In the genomic region with DNA sequence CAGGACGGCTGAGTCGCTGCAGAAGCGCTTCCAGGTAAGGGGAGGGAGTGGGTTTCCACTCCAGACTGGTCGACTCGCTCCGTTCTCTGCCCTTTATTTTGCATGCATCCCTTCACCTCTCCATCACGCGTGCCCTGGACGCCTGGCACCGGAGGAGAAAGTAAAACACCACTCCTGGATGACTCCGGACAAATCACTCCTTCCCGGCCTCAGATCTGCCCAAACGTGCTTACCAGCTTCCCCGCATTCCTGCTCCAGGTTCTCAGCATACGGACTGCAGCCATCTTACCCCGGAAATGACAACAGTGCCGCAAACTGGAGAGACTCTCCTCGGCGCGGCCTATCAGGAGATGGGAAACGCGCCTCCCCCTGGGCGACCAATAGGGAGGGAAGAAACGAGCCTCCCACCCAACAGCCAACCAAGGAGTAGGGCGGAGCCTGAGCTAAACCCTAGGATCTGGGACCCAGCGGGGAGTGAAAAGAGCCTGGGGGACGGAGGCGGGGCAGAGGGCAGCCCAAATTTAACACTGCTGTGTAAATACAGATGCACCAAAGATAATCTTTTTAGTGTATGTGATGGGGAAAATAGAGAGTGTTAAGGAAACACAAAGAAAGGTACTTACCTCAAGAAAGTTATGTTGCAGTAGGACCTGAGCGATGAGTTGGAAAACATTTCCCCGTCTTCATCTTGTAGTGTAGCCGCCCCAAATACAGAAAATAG, we compare ENCODE assay signal across 1 cellular context.
A peak's percentile ranks its signal among the peaks of the same experiment; 100 is the strongest.
TF ChIP-seq lines count a peak whose summit lies in the region.

A gene (minus strand): TSS at position 298 of the 721 bp plus-strand sequence. CDS start 14 bp downstream, at position 284.

TF ChIP-seq in K562, 482 proteins besides CTCF, POLR2A, EP300 and RAD21 (continued from another document and continues in another):
- no peak for TF ChIP-seq HMG20A (CRISPR knock-in tag; conservative IDR thresholded peaks at IDR 0.05)
- TF ChIP-seq, protein P1, sequence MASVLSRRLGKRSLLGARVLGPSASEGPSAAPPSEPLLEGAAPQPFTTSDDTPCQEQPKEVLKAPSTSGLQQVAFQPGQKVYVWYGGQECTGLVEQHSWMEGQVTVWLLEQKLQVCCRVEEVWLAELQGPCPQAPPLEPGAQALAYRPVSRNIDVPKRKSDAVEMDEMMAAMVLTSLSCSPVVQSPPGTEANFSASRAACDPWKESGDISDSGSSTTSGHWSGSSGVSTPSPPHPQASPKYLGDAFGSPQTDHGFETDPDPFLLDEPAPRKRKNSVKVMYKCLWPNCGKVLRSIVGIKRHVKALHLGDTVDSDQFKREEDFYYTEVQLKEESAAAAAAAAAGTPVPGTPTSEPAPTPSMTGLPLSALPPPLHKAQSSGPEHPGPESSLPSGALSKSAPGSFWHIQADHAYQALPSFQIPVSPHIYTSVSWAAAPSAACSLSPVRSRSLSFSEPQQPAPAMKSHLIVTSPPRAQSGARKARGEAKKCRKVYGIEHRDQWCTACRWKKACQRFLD (CRISPR knock-in tag; IDR thresholded peaks at IDR 0.05), result no peak
- peak; percentile 55; the same call in 1 of the 2 replicates for TF ChIP-seq CXXC5 (CRISPR knock-in tag; IDR thresholded peaks at IDR 0.05)
- TF ChIP-seq ZSCAN32 (CRISPR knock-in tag; IDR thresholded peaks at IDR 0.05), result no peak
- TF ChIP-seq, protein P2, sequence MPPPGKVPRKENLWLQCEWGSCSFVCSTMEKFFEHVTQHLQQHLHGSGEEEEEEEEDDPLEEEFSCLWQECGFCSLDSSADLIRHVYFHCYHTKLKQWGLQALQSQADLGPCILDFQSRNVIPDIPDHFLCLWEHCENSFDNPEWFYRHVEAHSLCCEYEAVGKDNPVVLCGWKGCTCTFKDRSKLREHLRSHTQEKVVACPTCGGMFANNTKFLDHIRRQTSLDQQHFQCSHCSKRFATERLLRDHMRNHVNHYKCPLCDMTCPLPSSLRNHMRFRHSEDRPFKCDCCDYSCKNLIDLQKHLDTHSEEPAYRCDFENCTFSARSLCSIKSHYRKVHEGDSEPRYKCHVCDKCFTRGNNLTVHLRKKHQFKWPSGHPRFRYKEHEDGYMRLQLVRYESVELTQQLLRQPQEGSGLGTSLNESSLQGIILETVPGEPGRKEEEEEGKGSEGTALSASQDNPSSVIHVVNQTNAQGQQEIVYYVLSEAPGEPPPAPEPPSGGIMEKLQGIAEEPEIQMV (tag; conservative IDR thresholded peaks at IDR 0.05; ENCODE audit: low read depth), result no peak
- peak; percentile 86 for TF ChIP-seq MYC (IDR thresholded peaks at IDR 0.05; ENCODE audit: low read depth, low read length)
- no peak for TF ChIP-seq MYC (CRISPR knock-in tag; IDR thresholded peaks at IDR 0.05; ENCODE audit: borderline replicate concordance, low read depth)
- no peak for TF ChIP-seq KLF16 (IDR thresholded peaks at IDR 0.05)
- no peak for TF ChIP-seq HNRNPH1 (optimal IDR thresholded peaks at IDR 0.05; ENCODE audit: low read depth, low read length)
- TF ChIP-seq, protein P3, sequence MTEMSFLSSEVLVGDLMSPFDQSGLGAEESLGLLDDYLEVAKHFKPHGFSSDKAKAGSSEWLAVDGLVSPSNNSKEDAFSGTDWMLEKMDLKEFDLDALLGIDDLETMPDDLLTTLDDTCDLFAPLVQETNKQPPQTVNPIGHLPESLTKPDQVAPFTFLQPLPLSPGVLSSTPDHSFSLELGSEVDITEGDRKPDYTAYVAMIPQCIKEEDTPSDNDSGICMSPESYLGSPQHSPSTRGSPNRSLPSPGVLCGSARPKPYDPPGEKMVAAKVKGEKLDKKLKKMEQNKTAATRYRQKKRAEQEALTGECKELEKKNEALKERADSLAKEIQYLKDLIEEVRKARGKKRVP (CRISPR knock-in tag; IDR thresholded peaks at IDR 0.05), result no peak
- peak; percentile 90 for TF ChIP-seq GABPB1 (CRISPR knock-in tag; IDR thresholded peaks at IDR 0.05)
- TF ChIP-seq ZNF212 (CRISPR knock-in tag; IDR thresholded peaks at IDR 0.05), result no peak
- TF ChIP-seq FOS (IDR thresholded peaks at IDR 0.05; ENCODE audit: extremely low read depth, insufficient read length), result peak; percentile 63
- TF ChIP-seq YBX1 (IDR thresholded peaks at IDR 0.05), result no peak
- TF ChIP-seq NFXL1 (CRISPR knock-in tag; IDR thresholded peaks at IDR 0.05), result no peak
- TF ChIP-seq NBN (IDR thresholded peaks at IDR 0.05; ENCODE audit: low read depth), result peak; percentile 7; the same call in 1 of the 2 replicates
- TF ChIP-seq NEUROD1 (IDR thresholded peaks at IDR 0.05; ENCODE audit: borderline replicate concordance, low read depth, low read length, partially characterized antibody), result peak; percentile 35
- peak; percentile 63 for TF ChIP-seq BHLHE40 (IDR thresholded peaks at IDR 0.05; ENCODE audit: low read length)
- no peak for TF ChIP-seq GATA2 (CRISPR knock-in tag; IDR thresholded peaks at IDR 0.05)
- TF ChIP-seq GTF2E2 (tag; IDR thresholded peaks at IDR 0.05), result peak; percentile 88
- no peak for TF ChIP-seq RBM22 (IDR thresholded peaks at IDR 0.05; ENCODE audit: low read depth, low read length, poor library complexity, severe bottlenecking)
- TF ChIP-seq RBBP5 (IDR thresholded peaks at IDR 0.05; ENCODE audit: borderline replicate concordance, insufficient read depth, low read length, poor library complexity, severe bottlenecking), result peak; percentile 81
- TF ChIP-seq, protein P4, sequence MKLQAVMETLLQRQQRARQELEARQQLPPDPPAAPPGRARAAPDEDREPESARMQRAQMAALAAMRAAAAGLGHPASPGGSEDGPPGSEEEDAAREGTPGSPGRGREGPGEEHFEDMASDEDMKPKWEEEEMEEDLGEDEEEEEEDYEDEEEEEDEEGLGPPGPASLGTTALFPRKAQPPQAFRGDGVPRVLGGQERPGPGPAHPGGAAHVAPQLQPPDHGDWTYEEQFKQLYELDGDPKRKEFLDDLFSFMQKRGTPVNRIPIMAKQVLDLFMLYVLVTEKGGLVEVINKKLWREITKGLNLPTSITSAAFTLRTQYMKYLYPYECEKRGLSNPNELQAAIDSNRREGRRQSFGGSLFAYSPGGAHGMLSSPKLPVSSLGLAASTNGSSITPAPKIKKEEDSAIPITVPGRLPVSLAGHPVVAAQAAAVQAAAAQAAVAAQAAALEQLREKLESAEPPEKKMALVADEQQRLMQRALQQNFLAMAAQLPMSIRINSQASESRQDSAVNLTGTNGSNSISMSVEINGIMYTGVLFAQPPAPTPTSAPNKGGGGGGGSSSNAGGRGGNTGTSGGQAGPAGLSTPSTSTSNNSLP (IDR thresholded peaks at IDR 0.05; ENCODE audit: borderline replicate concordance, low read depth, low read length), result 0 out of 2 replicates have a peak, but pooled peaks have one; percentile 29
- peak; percentile 99 for TF ChIP-seq TAF1 (IDR thresholded peaks at IDR 0.05; ENCODE audit: control insufficient read depth, extremely low read depth, insufficient read depth, low read length, severe bottlenecking)
- peak; percentile 81 for TF ChIP-seq EP400 (IDR thresholded peaks at IDR 0.05)
- TF ChIP-seq, protein P5, sequence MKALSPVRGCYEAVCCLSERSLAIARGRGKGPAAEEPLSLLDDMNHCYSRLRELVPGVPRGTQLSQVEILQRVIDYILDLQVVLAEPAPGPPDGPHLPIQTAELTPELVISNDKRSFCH (CRISPR knock-in tag; IDR thresholded peaks at IDR 0.05), result no peak
- TF ChIP-seq, protein P5 (tag; IDR thresholded peaks at IDR 0.05), result no peak
- no peak for TF ChIP-seq NFE2 (IDR thresholded peaks at IDR 0.05; ENCODE audit: low read depth)
- no peak; the same call in 1 of the 2 replicates for TF ChIP-seq TCF7L2 (IDR thresholded peaks at IDR 0.05; ENCODE audit: low read depth, low read length)
- peak; percentile 95 for TF ChIP-seq SIN3B (IDR thresholded peaks at IDR 0.05; ENCODE audit: low read depth)
- TF ChIP-seq SMC3 (conservative IDR thresholded peaks at IDR 0.05; ENCODE audit: insufficient read depth, low read depth, low read length), result 0 out of 2 replicates have a peak, but pooled peaks have one; percentile 4
- no peak for TF ChIP-seq RBM34 (IDR thresholded peaks at IDR 0.05; ENCODE audit: borderline replicate concordance, insufficient read depth, low read length)
- peak; percentile 49; the same call in 1 of the 2 replicates for TF ChIP-seq DIDO1 (tag; IDR thresholded peaks at IDR 0.05; ENCODE audit: low read depth)
- 0 out of 2 replicates have a peak, but pooled peaks have one; percentile 33 for TF ChIP-seq MXI1 (IDR thresholded peaks at IDR 0.05; ENCODE audit: low read depth, low read length)
- no peak for TF ChIP-seq PHTF2 (CRISPR knock-in tag; IDR thresholded peaks at IDR 0.05)
- TF ChIP-seq SMARCC2 (IDR thresholded peaks at IDR 0.05; ENCODE audit: low read depth), result no peak
- TF ChIP-seq YY1 (IDR thresholded peaks at IDR 0.05; ENCODE audit: borderline replicate concordance in 1 of 3, control insufficient read depth in 1 of 3, extremely low read depth in 1 of 3, insufficient read depth in 3 of 3, insufficient read length in 1 of 3, insufficient replicate concordance in 2 of 3, low read depth in 1 of 3, low read length in 2 of 3), result peak; percentile 86 to 99 (median 94)
- TF ChIP-seq CTBP1 (IDR thresholded peaks at IDR 0.05; ENCODE audit: borderline replicate concordance), result peak; percentile 73; the same call in 1 of the 2 replicates
- TF ChIP-seq GATAD2B (IDR thresholded peaks at IDR 0.05; ENCODE audit: borderline replicate concordance), result no peak
- peak; percentile 97 for TF ChIP-seq TAF7 (tag; IDR thresholded peaks at IDR 0.05)
- TF ChIP-seq ZNF134 (CRISPR knock-in tag; conservative IDR thresholded peaks at IDR 0.05), result no peak
- no peak for TF ChIP-seq HNRNPK (IDR thresholded peaks at IDR 0.05; ENCODE audit: low read depth, low read length, poor library complexity, severe bottlenecking)
- peak; percentile 74 for TF ChIP-seq NUFIP1 (IDR thresholded peaks at IDR 0.05; ENCODE audit: partially characterized antibody)
- TF ChIP-seq, protein P6, sequence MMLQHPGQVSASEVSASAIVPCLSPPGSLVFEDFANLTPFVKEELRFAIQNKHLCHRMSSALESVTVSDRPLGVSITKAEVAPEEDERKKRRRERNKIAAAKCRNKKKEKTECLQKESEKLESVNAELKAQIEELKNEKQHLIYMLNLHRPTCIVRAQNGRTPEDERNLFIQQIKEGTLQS (IDR thresholded peaks at IDR 0.05), result 0 out of 2 replicates have a peak, but pooled peaks have one; percentile 27
- TF ChIP-seq, protein P6 (CRISPR knock-in tag; conservative IDR thresholded peaks at IDR 0.05), result no peak
- TF ChIP-seq SMAD2 (IDR thresholded peaks at IDR 0.05; ENCODE audit: low read depth, low read length), result no peak
- TF ChIP-seq, protein P7, sequence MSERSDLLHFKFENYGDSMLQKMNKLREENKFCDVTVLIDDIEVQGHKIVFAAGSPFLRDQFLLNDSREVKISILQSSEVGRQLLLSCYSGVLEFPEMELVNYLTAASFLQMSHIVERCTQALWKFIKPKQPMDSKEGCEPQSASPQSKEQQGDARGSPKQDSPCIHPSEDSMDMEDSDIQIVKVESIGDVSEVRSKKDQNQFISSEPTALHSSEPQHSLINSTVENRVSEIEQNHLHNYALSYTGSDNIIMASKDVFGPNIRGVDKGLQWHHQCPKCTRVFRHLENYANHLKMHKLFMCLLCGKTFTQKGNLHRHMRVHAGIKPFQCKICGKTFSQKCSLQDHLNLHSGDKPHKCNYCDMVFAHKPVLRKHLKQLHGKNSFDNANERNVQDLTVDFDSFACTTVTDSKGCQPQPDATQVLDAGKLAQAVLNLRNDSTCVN (CRISPR knock-in tag; IDR thresholded peaks at IDR 0.05), result 0 out of 2 replicates have a peak, but pooled peaks have one; percentile 62
- TF ChIP-seq TAF9B (IDR thresholded peaks at IDR 0.05; ENCODE audit: partially characterized antibody), result peak; percentile 96
- TF ChIP-seq CREM (IDR thresholded peaks at IDR 0.05; ENCODE audit: low read depth), result peak; percentile 88
- no peak for TF ChIP-seq PPARD (CRISPR knock-in tag; IDR thresholded peaks at IDR 0.05)
- TF ChIP-seq E2F3 (CRISPR knock-in tag; IDR thresholded peaks at IDR 0.05), result no peak
- TF ChIP-seq ELF2 (CRISPR knock-in tag; IDR thresholded peaks at IDR 0.05), result peak; percentile 84
- TF ChIP-seq, protein P8, sequence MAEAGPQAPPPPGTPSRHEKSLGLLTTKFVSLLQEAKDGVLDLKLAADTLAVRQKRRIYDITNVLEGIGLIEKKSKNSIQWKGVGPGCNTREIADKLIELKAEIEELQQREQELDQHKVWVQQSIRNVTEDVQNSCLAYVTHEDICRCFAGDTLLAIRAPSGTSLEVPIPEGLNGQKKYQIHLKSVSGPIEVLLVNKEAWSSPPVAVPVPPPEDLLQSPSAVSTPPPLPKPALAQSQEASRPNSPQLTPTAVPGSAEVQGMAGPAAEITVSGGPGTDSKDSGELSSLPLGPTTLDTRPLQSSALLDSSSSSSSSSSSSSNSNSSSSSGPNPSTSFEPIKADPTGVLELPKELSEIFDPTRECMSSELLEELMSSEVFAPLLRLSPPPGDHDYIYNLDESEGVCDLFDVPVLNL (CRISPR knock-in tag; IDR thresholded peaks at IDR 0.05; ENCODE audit: low read depth), result peak; percentile 34; the same call in 1 of the 2 replicates
- no peak for TF ChIP-seq ZNF717 (CRISPR knock-in tag; IDR thresholded peaks at IDR 0.05)
- peak; percentile 46; the same call in 1 of the 2 replicates for TF ChIP-seq ZNF12 (CRISPR knock-in tag; IDR thresholded peaks at IDR 0.05)
- TF ChIP-seq NFATC3 (IDR thresholded peaks at IDR 0.05), result no peak
- peak; percentile 68 for TF ChIP-seq CC2D1A (IDR thresholded peaks at IDR 0.05)
- no peak for TF ChIP-seq ZNF76 (CRISPR knock-in tag; IDR thresholded peaks at IDR 0.05; ENCODE audit: borderline replicate concordance)
- peak; percentile 66; the same call in 1 of the 2 replicates for TF ChIP-seq ARID1B (IDR thresholded peaks at IDR 0.05)
- TF ChIP-seq, protein P9, sequence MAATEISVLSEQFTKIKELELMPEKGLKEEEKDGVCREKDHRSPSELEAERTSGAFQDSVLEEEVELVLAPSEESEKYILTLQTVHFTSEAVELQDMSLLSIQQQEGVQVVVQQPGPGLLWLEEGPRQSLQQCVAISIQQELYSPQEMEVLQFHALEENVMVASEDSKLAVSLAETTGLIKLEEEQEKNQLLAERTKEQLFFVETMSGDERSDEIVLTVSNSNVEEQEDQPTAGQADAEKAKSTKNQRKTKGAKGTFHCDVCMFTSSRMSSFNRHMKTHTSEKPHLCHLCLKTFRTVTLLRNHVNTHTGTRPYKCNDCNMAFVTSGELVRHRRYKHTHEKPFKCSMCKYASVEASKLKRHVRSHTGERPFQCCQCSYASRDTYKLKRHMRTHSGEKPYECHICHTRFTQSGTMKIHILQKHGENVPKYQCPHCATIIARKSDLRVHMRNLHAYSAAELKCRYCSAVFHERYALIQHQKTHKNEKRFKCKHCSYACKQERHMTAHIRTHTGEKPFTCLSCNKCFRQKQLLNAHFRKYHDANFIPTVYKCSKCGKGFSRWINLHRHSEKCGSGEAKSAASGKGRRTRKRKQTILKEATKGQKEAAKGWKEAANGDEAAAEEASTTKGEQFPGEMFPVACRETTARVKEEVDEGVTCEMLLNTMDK (IDR thresholded peaks at IDR 0.05; ENCODE audit: borderline replicate concordance, insufficient read depth, low read depth, low read length, poor library complexity, severe bottlenecking), result no peak
- peak; percentile 6; the same call in 1 of the 2 replicates for TF ChIP-seq TAL1 (IDR thresholded peaks at IDR 0.05)
- TF ChIP-seq ETV6 (IDR thresholded peaks at IDR 0.05; ENCODE audit: borderline replicate concordance in 1 of 2, low read depth in 2 of 2, low read length in 1 of 2), result 0 out of 4 replicates have a peak, but pooled peaks of 1 of the 2 experiments have one; percentile 6
- no peak for TF ChIP-seq ETV6 (CRISPR knock-in tag; IDR thresholded peaks at IDR 0.05; ENCODE audit: borderline replicate concordance)
